In genomic region chr17:30229971-30230370, GRCh38 we compare ENCODE assay signal across 2 cellular contexts. TPM values are rescaled to one million over a fixed set of nuclear protein-coding genes. Genes with fewer than 3 reads are reported as not detected.
"Had no signal": no experiment of that assay in that cellular context is flagged by ENCODE, and none has a peak within 500 bp of the region (broad histone marks: within the 10 kb centered on the region; RNA-seq: fewer than 3 reads in every experiment).

No MANE protein-coding gene starts in this region.

RNA-seq across cellular contexts. Expression of gene SLC6A4, which starts 5.5 kb away (rescaled TPM):
- total RNA-seq: fibroblast of lung, foreskin keratinocyte had no signal
- polyA plus RNA-seq: fibroblast of lung, foreskin keratinocyte had no signal
